In genomic region chr10:75234017-75234682, GRCh38 we compare ENCODE assay signal across 8 cellular contexts. TPM values are rescaled to one million over a fixed set of nuclear protein-coding genes. Genes with fewer than 3 reads are reported as not detected.
DNase-seq lines count a peak whose midpoint lies in the region; ATAC-seq and TF ChIP-seq lines count a peak whose summit lies in the region.

No MANE protein-coding gene starts in this region.

- TF ChIP-seq POLR2A in erythroblast (IDR thresholded peaks at IDR 0.05; ENCODE audit: low read length): no peak

- H3K4me2 ChIP-seq in OCI-LY3 (ENCODE audit: low read length): peak overlapping the region; percentile 94

- no peaks in the 10 kb centered on the region for H3K27me3 Mint-ChIP-seq in CD4-positive, alpha-beta T cell
- no peaks in the 10 kb centered on the region for H3K27me3 Mint-ChIP-seq in activated T-cell treated with anti-CD3 and anti-CD28 coated beads, Interleukin-2, amount 50 U/mL, for 24 hours

- peaks cover 43% of the 10 kb centered on the region for H3K36me3 Mint-ChIP-seq in CD4-positive, alpha-beta T cell (ENCODE audit: low read depth)
- H3K36me3 Mint-ChIP-seq in activated T-cell treated with anti-CD3 and anti-CD28 coated beads, Interleukin-2, amount 50 U/mL, for 24 hours (ENCODE audit: low read depth): peaks cover 46% of the 10 kb centered on the region

- no peak for TF ChIP-seq CTCF in CD4-positive, alpha-beta T cell (IDR thresholded peaks at IDR 0.05)
- TF ChIP-seq CTCF in OCI-LY3 (IDR thresholded peaks at IDR 0.05; ENCODE audit: low read depth, low read length): no peak

- H3K4me1 Mint-ChIP-seq in CD4-positive, alpha-beta T cell (ENCODE audit: low read depth): peaks cover 33% of the 10 kb centered on the region
- peaks cover 33% of the 10 kb centered on the region for H3K4me1 Mint-ChIP-seq in activated T-cell treated with anti-CD3 and anti-CD28 coated beads, Interleukin-2, amount 50 U/mL, for 24 hours (ENCODE audit: low read depth)

- H3K4me3 ChIP-seq in OCI-LY3 (ENCODE audit: low read length) (peak overlapping the region; percentile 95), muscle layer of colon (ENCODE audit: low read depth in 1 of 2, low read length in 2 of 2) (peak overlapping the region; percentile 66 to 74)

- no peaks in the 10 kb centered on the region for H3K9me3 Mint-ChIP-seq in CD4-positive, alpha-beta T cell
- no peaks in the 10 kb centered on the region for H3K9me3 Mint-ChIP-seq in activated T-cell treated with anti-CD3 and anti-CD28 coated beads, Interleukin-2, amount 50 U/mL, for 24 hours

- peaks cover 11% of the 10 kb centered on the region for H3K4me1 ChIP-seq in OCI-LY3 (ENCODE audit: low read length)
- peaks cover 12% of the 10 kb centered on the region for H3K4me1 ChIP-seq in muscle layer of colon (ENCODE audit: insufficient read depth, low read length)

- H3K4me3 Mint-ChIP-seq in CD4-positive, alpha-beta T cell: peak overlapping the region; percentile 87
- peak overlapping the region; percentile 82 for H3K4me3 Mint-ChIP-seq in activated T-cell treated with anti-CD3 and anti-CD28 coated beads, Interleukin-2, amount 50 U/mL, for 24 hours

- H3K79me2 ChIP-seq in OCI-LY3 (ENCODE audit: low read length): peaks cover 3% of the 10 kb centered on the region

- no peaks in the 10 kb centered on the region for H3K9me3 ChIP-seq in CD4-positive, alpha-beta T cell (ENCODE audit: control insufficient read depth, low read length)
- H3K9me3 ChIP-seq in OCI-LY3 (ENCODE audit: insufficient read depth, low read length): no peaks in the 10 kb centered on the region
- H3K9me3 ChIP-seq in muscle layer of colon (ENCODE audit: low read length): no peaks in the 10 kb centered on the region

- H4K20me1 ChIP-seq in OCI-LY3 (ENCODE audit: insufficient read depth, low read length): no peaks in the 10 kb centered on the region

- DNase-seq in CD4-positive, alpha-beta T cell: peak; percentile 97 to 99 (median 98)
- DNase-seq in HT-29 (ENCODE audit: low spot score) (peak; percentile 93), erythroblast (lab: John Stamatoyannopoulos, UW) (peak; percentile 95 to 98)
- DNase-seq in activated T-cell treated with anti-CD3 and anti-CD28 coated beads, Interleukin-2, amount 50 U/mL, for 24 hours: peak; percentile 99
- peak; percentile 99 for DNase-seq in stimulated activated CD8-positive, alpha-beta memory T cell treated with anti-CD3 and anti-CD28 coated beads, Interleukin-4, amount 100 ng/mL, for 48 hours

- CTCF ChIA-PET in CD4-positive, alpha-beta T cell (lab: Charles Lee): interaction anchor here (1.2 to 5.0 kb wide), 4 partner anchors 24 to 990 kb away, joined by 4 to 105 read pairs (median 32); partner anchors contain the start of gene VDAC2

- ATAC-seq in CD4-positive, alpha-beta T cell (ENCODE audit: poor library complexity): peak; percentile 74
- ATAC-seq in GM19468 (IDR thresholded peaks at IDR 0.05; ENCODE audit: extremely low read depth, unreplicated experiment): peak; percentile 13

- peak overlapping the region; percentile 85 for H3K9ac ChIP-seq in OCI-LY3 (ENCODE audit: low read length)
- no peak overlapping the region for H3K9ac ChIP-seq in muscle layer of colon (ENCODE audit: low read length)

- H3K27me3 ChIP-seq in CD4-positive, alpha-beta T cell (ENCODE audit: control insufficient read depth, insufficient read depth, low read length): no peaks in the 10 kb centered on the region
- H3K27me3 ChIP-seq in OCI-LY3 (ENCODE audit: low read depth, low read length) (no peaks in the 10 kb centered on the region), muscle layer of colon (ENCODE audit: control insufficient read depth in 1 of 2, insufficient read depth in 2 of 2, low read length in 2 of 2) (no peaks in the 10 kb centered on the region)

- H3K36me3 ChIP-seq in OCI-LY3 (replicated peaks; ENCODE audit: low read depth, low read length) (peaks cover 21% of the 10 kb centered on the region), muscle layer of colon (ENCODE audit: insufficient read depth, low read length) (peaks cover 22% of the 10 kb centered on the region)

- peak overlapping the region; percentile 78; the same call in 1 of the 2 replicates for H2AFZ ChIP-seq in OCI-LY3 (ENCODE audit: low read depth, low read length)

- intact Hi-C loops in CD4-positive, alpha-beta T cell (cut with DNase I, micrococcal nuclease): loop anchor here (1.0 to 10.0 kb wide), 7 partner anchors 24 to 1359 kb away; partner anchors contain the start of genes VDAC2 (in 2 of the 2), ADK (in 1 of the 2), AP3M1 (in 1 of the 2) and CAMK2G (in 1 of the 2)

- POLR2A ChIA-PET in CD4-positive, alpha-beta T cell (lab: Charles Lee): interaction anchor here (0.6 to 9.2 kb wide), 8 partner anchors 9 to 408 kb away, joined by 3 to 208 read pairs (median 6); partner anchors contain the start of genes KAT6B, SAMD8 and VDAC2

- peak overlapping the region; percentile 73 for H3K27ac ChIP-seq in CD4-positive, alpha-beta T cell (ENCODE audit: low read depth, low read length)
- peak overlapping the region; percentile 66 for H3K27ac ChIP-seq in OCI-LY3 (ENCODE audit: low read length)
- peak overlapping the region; percentile 37 for H3K27ac ChIP-seq in muscle layer of colon (ENCODE audit: low read depth, low read length)

- peak overlapping the region; percentile 90 for H3K27ac Mint-ChIP-seq in CD4-positive, alpha-beta T cell
- H3K27ac Mint-ChIP-seq in activated T-cell treated with anti-CD3 and anti-CD28 coated beads, Interleukin-2, amount 50 U/mL, for 24 hours: peak overlapping the region; percentile 87

RNA-seq across cellular contexts. Expression of gene COMTD1, which starts 1.6 kb away (rescaled TPM):
- total RNA-seq in CD4-positive, alpha-beta T cell: 10 to 100 TPM in 1 of 2 experiments, 1 to 10 TPM in 1; 9.5 to 10.5 TPM
- 114 and 124 TPM in 2 replicates for total RNA-seq in HT-29 (2014; rRNA removed; shearing (Covaris generic))

RNA-seq across cellular contexts. Expression of gene VDAC2, which starts 23.6 kb away (rescaled TPM):
- 100 to 1,000 TPM; 141 to 147 TPM for total RNA-seq in CD4-positive, alpha-beta T cell
- 66.0 and 83.2 TPM in 2 replicates for total RNA-seq in HT-29 (2014; rRNA removed; shearing (Covaris generic))

Comparison
In these comparisons a context has a peak if more than half of its experiments do, and no peak if none do; other contexts are left out.
1. Peak in every context shown above with its lines: DNase-seq, ATAC-seq, H3K4me3 ChIP-seq and H3K27ac ChIP-seq.
2. RNA of gene COMTD1, which starts 1.6 kb away (total RNA-seq): 114 to 124 TPM in HT-29; 9.5 to 10.5 TPM in CD4-positive, alpha-beta T cell; every median in the first group is over 10 times any median in the second.